12 cellular contexts compared by ENCODE assay signal in the genomic region with DNA sequence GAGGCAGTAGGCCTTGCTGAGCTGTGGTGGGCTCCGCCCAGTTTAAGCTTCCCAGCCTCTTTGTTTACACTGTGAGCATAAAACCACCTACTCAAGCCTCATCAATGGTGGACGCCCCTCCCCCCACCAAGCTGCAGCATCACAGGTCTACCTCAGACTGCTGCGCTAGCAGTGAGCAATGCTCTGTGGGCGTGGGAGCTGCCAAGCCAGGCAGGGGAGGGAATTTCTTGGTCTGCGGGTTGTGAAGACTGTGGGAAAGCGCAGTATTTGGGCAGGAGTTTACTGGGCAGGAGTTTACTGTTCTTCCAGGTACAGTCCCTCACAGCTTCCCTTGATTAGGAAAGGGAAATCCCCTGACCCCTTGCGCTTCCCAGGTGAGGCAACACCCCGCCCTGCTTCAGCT.
DNase-seq lines count a peak whose midpoint lies in the region; ATAC-seq, FAIRE-seq and TF ChIP-seq lines count a peak whose summit lies in the region.
"Had no signal": no experiment of that assay in that cellular context is flagged by ENCODE, and none has a peak within 500 bp of the region (broad histone marks: within the 10 kb centered on the region; RNA-seq: fewer than 3 reads in every experiment).

No MANE protein-coding gene starts in this region.

- intact Hi-C loops in adrenal gland (cut with DNase I), result no loop called here

- peaks cover 18% of the 10 kb centered on the region for H3K27me3 Mint-ChIP-seq in activated T-cell treated with anti-CD3 and anti-CD28 coated beads, Interleukin-2, amount 50 U/mL, for 72 hours (ENCODE audit: low read depth)
- H3K27me3 Mint-ChIP-seq: activated naive CD4-positive, alpha-beta T cell treated with anti-CD3 and anti-CD28 coated beads, Interleukin-2, amount 10 ng/mL, durations not matched to agents 7 days and 5 days had no signal

- no peak overlapping the region for H2AK5ac ChIP-seq in mesenchymal stem cell (ENCODE audit: low read length, severe bottlenecking)

- TF ChIP-seq CTCF in adrenal gland (IDR thresholded peaks at IDR 0.05) (no peak), GM13976 (IDR thresholded peaks at IDR 0.05; ENCODE audit: borderline replicate concordance, control extremely low read depth, extremely low read depth, insufficient read depth, missing control alignments) (no peak)

- H3K9me3 ChIP-seq in adrenal gland (replicated peaks in 1 of 3) (no peaks in the 10 kb centered on the region), mesenchymal stem cell (ENCODE audit: control insufficient read depth, low read length) (no peaks in the 10 kb centered on the region)

- peak; percentile 44 for ATAC-seq in activated T-cell treated with anti-CD3 and anti-CD28 coated beads, Interleukin-2, amount 50 U/mL, for 72 hours (replicated peaks in 1 of 2)
- ATAC-seq: gastroesophageal sphincter had no signal

- no peak overlapping the region for H4K91ac ChIP-seq in mesenchymal stem cell (ENCODE audit: low read length)

- no peak for TF ChIP-seq POLR2A in adrenal gland (IDR thresholded peaks at IDR 0.05)
- no peak for TF ChIP-seq POLR2A in GM12891 (IDR thresholded peaks at IDR 0.05; ENCODE audit: low read depth, low read length)

- H3K9me3 Mint-ChIP-seq in activated T-cell treated with anti-CD3 and anti-CD28 coated beads, Interleukin-2, amount 50 U/mL, for 72 hours, result peaks cover 8 to 10% of the 10 kb centered on the region in 2 donors
- H3K9me3 Mint-ChIP-seq: activated naive CD4-positive, alpha-beta T cell treated with anti-CD3 and anti-CD28 coated beads, Interleukin-2, amount 10 ng/mL, durations not matched to agents 7 days and 5 days had no signal

- no peak overlapping the region for H2AFZ ChIP-seq in mesenchymal stem cell (ENCODE audit: low read depth, low read length)

- no peak overlapping the region for H3K18ac ChIP-seq in mesenchymal stem cell (ENCODE audit: low read depth in 1 of 2, low read length in 2 of 2)

- WGBS in adrenal gland, 4 donors, result 79 to 91% (median 83%) methylated on average over 5 to 8 of the region's 8 CpGs
- WGBS in mesenchymal stem cell, result 41% methylated on average over 7 of the region's 8 CpGs

- no peak overlapping the region for H2BK120ac ChIP-seq in mesenchymal stem cell (ENCODE audit: low read depth, low read length)

- no peak overlapping the region for H2BK5ac ChIP-seq in mesenchymal stem cell (ENCODE audit: low read depth, low read length, poor library complexity, severe bottlenecking)

- H3K4ac ChIP-seq in mesenchymal stem cell (ENCODE audit: low read depth in 1 of 2, low read length in 2 of 2), result no peak overlapping the region

- no peaks in the 10 kb centered on the region for H3K36me3 ChIP-seq in adrenal gland (replicated peaks in 1 of 2)
- H3K36me3 ChIP-seq in mesenchymal stem cell (ENCODE audit: control insufficient read depth in 1 of 2, insufficient read depth in 2 of 2, low read depth in 1 of 2, low read length in 2 of 2), result no peaks in the 10 kb centered on the region
- H3K36me3 ChIP-seq: gastroesophageal sphincter had no signal

- no peak overlapping the region for H4K8ac ChIP-seq in mesenchymal stem cell (ENCODE audit: low read length)

- no peaks in the 10 kb centered on the region for H3K79me1 ChIP-seq in mesenchymal stem cell (replicated peaks; ENCODE audit: low read length, poor library complexity, severe bottlenecking)

- H3K4me3 Mint-ChIP-seq in activated T-cell treated with anti-CD3 and anti-CD28 coated beads, Interleukin-2, amount 50 U/mL, for 72 hours, result no peak overlapping the region
- H3K4me3 Mint-ChIP-seq: activated naive CD4-positive, alpha-beta T cell treated with anti-CD3 and anti-CD28 coated beads, Interleukin-2, amount 10 ng/mL, durations not matched to agents 7 days and 5 days had no signal

- H3K4me1 ChIP-seq in adrenal gland (replicated peaks in 1 of 2) (peaks cover 2 to 4% of the 10 kb centered on the region in 2 donors), mesenchymal stem cell (ENCODE audit: control insufficient read depth, insufficient read depth, low read depth, low read length) (peaks cover 2% of the 10 kb centered on the region)
- H3K4me1 ChIP-seq: gastroesophageal sphincter had no signal

- H2BK12ac ChIP-seq in mesenchymal stem cell (ENCODE audit: low read length in 2 of 2), result no peak overlapping the region

- H3K27ac ChIP-seq in adrenal gland, result no peak overlapping the region
- no peak overlapping the region for H3K27ac ChIP-seq in mesenchymal stem cell (ENCODE audit: low read length, poor library complexity, severe bottlenecking)
- H3K27ac ChIP-seq: gastroesophageal sphincter had no signal

- no peaks in the 10 kb centered on the region for H3K4me1 Mint-ChIP-seq in activated T-cell treated with anti-CD3 and anti-CD28 coated beads, Interleukin-2, amount 50 U/mL, for 72 hours (ENCODE audit: low read depth)
- H3K4me1 Mint-ChIP-seq: activated naive CD4-positive, alpha-beta T cell treated with anti-CD3 and anti-CD28 coated beads, Interleukin-2, amount 10 ng/mL, durations not matched to agents 7 days and 5 days had no signal

- no peak overlapping the region for H3K4me2 ChIP-seq in mesenchymal stem cell (ENCODE audit: low read length, poor library complexity, severe bottlenecking)

- H3K27me3 ChIP-seq in adrenal gland, result no peaks in the 10 kb centered on the region
- H3K27me3 ChIP-seq in mesenchymal stem cell (ENCODE audit: control insufficient read depth in 1 of 2, insufficient read depth in 1 of 2, low read length in 2 of 2), result no peaks in the 10 kb centered on the region
- H3K27me3 ChIP-seq: gastroesophageal sphincter had no signal

- no peak overlapping the region for H2BK15ac ChIP-seq in mesenchymal stem cell (ENCODE audit: low read depth, poor library complexity, severe bottlenecking)

- in situ Hi-C loops in GM13976 (cut with MboI; ENCODE audit: low sequenced_read_pairs, unreplicated experiment), result no loop called here

- H3K4me3 ChIP-seq in adrenal gland, result no peak overlapping the region
- no peak overlapping the region for H3K4me3 ChIP-seq in mesenchymal stem cell (ENCODE audit: insufficient read depth in 1 of 2, low read depth in 1 of 2, low read length in 2 of 2)
- H3K4me3 ChIP-seq: gastroesophageal sphincter had no signal

- FAIRE-seq in GM12891 (lab: Jason Lieb, UNC), result no peak
- FAIRE-seq: D721Med, GM19239 had no signal

- no peak overlapping the region for H3K14ac ChIP-seq in mesenchymal stem cell (ENCODE audit: low read length in 2 of 2)

- DNase-seq in DMS53 treated with DMSO at 0.1 percent for 48 hours (lab: John Stamatoyannopoulos, UW; ENCODE audit: unreplicated experiment) (peak; percentile 73), NCI-H2107 (lab: John Stamatoyannopoulos, UW) (peak; percentile 62), kidney glomerular epithelial cell (lab: John Stamatoyannopoulos, UW) (peak; percentile 94), adrenal gland (no peak), GM13976 (ENCODE audit: low spot score) (no peak), mesenchymal stem cell (no peak), GM12891 (ENCODE audit: insufficient read length, low spot score) (no peak)
- peak; percentile 28 to 42 for DNase-seq in activated T-cell treated with anti-CD3 and anti-CD28 coated beads, Interleukin-2, amount 50 U/mL, for 72 hours
- DNase-seq: activated naive CD4-positive, alpha-beta T cell treated with anti-CD3 and anti-CD28 coated beads, Interleukin-2, amount 10 ng/mL, durations not matched to agents 7 days and 5 days had no signal

- no peak overlapping the region for H3K23ac ChIP-seq in mesenchymal stem cell (ENCODE audit: low read length in 2 of 2)

- H3K9ac ChIP-seq in mesenchymal stem cell (ENCODE audit: low read length), result no peak overlapping the region

- peaks cover 0 to 6% of the 10 kb centered on the region in 2 donors for H3K36me3 Mint-ChIP-seq in activated T-cell treated with anti-CD3 and anti-CD28 coated beads, Interleukin-2, amount 50 U/mL, for 72 hours (ENCODE audit: insufficient read depth in 2 of 2)
- H3K36me3 Mint-ChIP-seq: activated naive CD4-positive, alpha-beta T cell treated with anti-CD3 and anti-CD28 coated beads, Interleukin-2, amount 10 ng/mL, durations not matched to agents 7 days and 5 days had no signal

- H3K27ac Mint-ChIP-seq in activated T-cell treated with anti-CD3 and anti-CD28 coated beads, Interleukin-2, amount 50 U/mL, for 72 hours, result no peak overlapping the region
- H3K27ac Mint-ChIP-seq: activated naive CD4-positive, alpha-beta T cell treated with anti-CD3 and anti-CD28 coated beads, Interleukin-2, amount 10 ng/mL, durations not matched to agents 7 days and 5 days had no signal

TF ChIP-seq in GM12891, 5 proteins besides CTCF, POLR2A, EP300 and RAD21:
- TF ChIP-seq POU2F2 (IDR thresholded peaks at IDR 0.05; ENCODE audit: low read depth, low read length), result no peak
- TF ChIP-seq POLR2AphosphoS5 (IDR thresholded peaks at IDR 0.05; ENCODE audit: low read depth, low read length), result no peak
- TF ChIP-seq PAX5 (IDR thresholded peaks at IDR 0.05; ENCODE audit: insufficient read depth, low read length, severe bottlenecking), result no peak
- TF ChIP-seq SPI1 (IDR thresholded peaks at IDR 0.05; ENCODE audit: low read depth, low read length), result no peak
- TF ChIP-seq TAF1 (IDR thresholded peaks at IDR 0.05; ENCODE audit: low read depth, low read length), result no peak

Comparison
In these comparisons a context has a peak if more than half of its experiments do, and no peak if none do; other contexts are left out.
1. DNase-seq: peak in DMS53 treated with DMSO at 0.1 percent for 48 hours (single experiment), NCI-H2107 (single experiment), activated T-cell treated with anti-CD3 and anti-CD28 coated beads, Interleukin-2, amount 50 U/mL, for 72 hours (2 of 2) and kidney glomerular epithelial cell (single experiment); none in adrenal gland (0 of 7), GM13976 (single experiment), mesenchymal stem cell (single experiment) and GM12891 (single experiment).